Comparison of ENCODE assay signal across 1 cellular context in the genomic region with DNA sequence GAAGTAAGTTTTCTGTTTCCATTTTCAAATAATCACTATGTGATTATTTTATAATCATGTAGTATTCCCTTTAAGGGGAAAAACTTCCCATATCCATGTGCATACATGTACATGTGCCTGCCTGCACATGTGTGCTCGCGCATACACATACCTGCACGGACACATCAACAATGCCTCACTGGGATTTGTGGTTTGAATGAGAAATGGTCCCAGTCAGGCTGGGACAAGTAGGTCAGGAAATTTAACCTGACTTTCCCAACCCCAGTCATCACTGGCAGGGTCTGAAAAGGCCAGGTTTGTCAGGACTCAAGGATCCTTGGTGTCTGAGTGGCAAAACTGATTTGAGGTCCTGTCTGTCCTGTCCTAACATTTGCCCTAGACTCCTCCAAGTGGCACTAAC.
TF ChIP-seq lines count a peak whose summit lies in the region.

No MANE protein-coding gene starts in this region.

TF ChIP-seq in GM23338, 12 proteins besides CTCF, POLR2A, EP300 and RAD21 (continued from another document):
- TF ChIP-seq, protein P1, sequence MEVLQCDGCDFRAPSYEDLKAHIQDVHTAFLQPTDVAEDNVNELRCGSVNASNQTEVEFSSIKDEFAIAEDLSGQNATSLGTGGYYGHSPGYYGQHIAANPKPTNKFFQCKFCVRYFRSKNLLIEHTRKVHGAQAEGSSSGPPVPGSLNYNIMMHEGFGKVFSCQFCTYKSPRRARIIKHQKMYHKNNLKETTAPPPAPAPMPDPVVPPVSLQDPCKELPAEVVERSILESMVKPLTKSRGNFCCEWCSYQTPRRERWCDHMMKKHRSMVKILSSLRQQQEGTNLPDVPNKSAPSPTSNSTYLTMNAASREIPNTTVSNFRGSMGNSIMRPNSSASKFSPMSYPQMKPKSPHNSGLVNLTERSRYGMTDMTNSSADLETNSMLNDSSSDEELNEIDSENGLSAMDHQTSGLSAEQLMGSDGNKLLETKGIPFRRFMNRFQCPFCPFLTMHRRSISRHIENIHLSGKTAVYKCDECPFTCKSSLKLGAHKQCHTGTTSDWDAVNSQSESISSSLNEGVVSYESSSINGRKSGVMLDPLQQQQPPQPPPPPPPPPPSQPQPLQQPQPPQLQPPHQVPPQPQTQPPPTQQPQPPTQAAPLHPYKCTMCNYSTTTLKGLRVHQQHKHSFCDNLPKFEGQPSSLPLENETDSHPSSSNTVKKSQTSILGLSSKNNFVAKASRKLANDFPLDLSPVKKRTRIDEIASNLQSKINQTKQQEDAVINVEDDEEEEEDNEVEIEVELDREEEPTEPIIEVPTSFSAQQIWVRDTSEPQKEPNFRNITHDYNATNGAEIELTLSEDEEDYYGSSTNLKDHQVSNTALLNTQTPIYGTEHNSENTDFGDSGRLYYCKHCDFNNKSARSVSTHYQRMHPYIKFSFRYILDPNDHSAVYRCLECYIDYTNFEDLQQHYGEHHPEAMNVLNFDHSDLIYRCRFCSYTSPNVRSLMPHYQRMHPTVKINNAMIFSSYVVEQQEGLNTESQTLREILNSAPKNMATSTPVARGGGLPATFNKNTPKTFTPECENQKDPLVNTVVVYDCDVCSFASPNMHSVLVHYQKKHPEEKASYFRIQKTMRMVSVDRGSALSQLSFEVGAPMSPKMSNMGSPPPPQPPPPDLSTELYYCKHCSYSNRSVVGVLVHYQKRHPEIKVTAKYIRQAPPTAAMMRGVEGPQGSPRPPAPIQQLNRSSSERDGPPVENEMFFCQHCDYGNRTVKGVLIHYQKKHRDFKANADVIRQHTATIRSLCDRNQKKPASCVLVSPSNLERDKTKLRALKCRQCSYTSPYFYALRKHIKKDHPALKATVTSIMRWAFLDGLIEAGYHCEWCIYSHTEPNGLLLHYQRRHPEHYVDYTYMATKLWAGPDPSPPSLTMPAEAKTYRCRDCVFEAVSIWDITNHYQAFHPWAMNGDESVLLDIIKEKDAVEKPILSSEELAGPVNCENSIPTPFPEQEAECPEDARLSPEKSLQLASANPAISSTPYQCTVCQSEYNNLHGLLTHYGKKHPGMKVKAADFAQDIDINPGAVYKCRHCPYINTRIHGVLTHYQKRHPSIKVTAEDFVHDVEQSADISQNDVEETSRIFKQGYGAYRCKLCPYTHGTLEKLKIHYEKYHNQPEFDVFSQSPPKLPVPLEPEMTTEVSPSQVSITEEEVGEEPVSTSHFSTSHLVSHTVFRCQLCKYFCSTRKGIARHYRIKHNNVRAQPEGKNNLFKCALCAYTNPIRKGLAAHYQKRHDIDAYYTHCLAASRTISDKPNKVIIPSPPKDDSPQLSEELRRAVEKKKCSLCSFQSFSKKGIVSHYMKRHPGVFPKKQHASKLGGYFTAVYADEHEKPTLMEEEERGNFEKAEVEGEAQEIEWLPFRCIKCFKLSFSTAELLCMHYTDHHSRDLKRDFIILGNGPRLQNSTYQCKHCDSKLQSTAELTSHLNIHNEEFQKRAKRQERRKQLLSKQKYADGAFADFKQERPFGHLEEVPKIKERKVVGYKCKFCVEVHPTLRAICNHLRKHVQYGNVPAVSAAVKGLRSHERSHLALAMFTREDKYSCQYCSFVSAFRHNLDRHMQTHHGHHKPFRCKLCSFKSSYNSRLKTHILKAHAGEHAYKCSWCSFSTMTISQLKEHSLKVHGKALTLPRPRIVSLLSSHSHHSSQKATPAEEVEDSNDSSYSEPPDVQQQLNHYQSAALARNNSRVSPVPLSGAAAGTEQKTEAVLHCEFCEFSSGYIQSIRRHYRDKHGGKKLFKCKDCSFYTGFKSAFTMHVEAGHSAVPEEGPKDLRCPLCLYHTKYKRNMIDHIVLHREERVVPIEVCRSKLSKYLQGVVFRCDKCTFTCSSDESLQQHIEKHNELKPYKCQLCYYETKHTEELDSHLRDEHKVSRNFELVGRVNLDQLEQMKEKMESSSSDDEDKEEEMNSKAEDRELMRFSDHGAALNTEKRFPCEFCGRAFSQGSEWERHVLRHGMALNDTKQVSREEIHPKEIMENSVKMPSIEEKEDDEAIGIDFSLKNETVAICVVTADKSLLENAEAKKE (CRISPR knock-in tag; IDR thresholded peaks at IDR 0.05): no peak
- no peak for TF ChIP-seq ZNF331 (CRISPR knock-in tag; IDR thresholded peaks at IDR 0.05; ENCODE audit: low read depth)
- TF ChIP-seq EZH2 (IDR thresholded peaks at IDR 0.05; ENCODE audit: low read depth, unreplicated experiment): no peak
- no peak for TF ChIP-seq POLR2AphosphoS5 (IDR thresholded peaks at IDR 0.05; ENCODE audit: low read depth)
- TF ChIP-seq REST (IDR thresholded peaks at IDR 0.05; ENCODE audit: unreplicated experiment): no peak
